1 cellular context compared by ENCODE assay signal in the genomic region with DNA sequence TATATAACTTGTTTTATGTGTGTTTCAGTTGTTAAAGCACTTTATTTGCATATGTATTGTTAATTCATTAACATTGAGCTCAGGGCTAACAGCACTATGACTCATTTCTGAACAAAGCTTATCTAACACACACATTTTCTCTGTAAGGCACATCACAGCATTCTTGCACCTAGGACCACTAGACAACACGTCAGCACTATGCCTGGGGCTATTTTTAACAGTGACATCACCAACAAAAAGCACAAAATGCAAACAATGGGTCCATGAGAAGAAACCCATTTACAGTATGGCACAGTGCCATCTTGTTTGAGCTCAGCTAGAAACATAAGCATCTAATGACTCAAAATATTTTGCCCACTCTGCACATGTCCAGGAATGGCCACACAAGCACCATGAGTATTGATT.
TF ChIP-seq lines count a peak whose summit lies in the region.

No MANE protein-coding gene starts in this region.

TF ChIP-seq in HEK293, 187 proteins besides CTCF, POLR2A, EP300 and RAD21 (continued from another document and continues in another):
- TF ChIP-seq PATZ1 (tag by site-specific recombination; IDR thresholded peaks at IDR 0.05) (peak; percentile 23; the same call in 1 of the 2 replicates), ZEB2 (tag by site-specific recombination; IDR thresholded peaks at IDR 0.05) (peak; percentile 86), ZNF600 (tag by site-specific recombination; IDR thresholded peaks at IDR 0.05) (peak; percentile 40), KLF8 (tag by site-specific recombination; IDR thresholded peaks at IDR 0.05) (peak; percentile 76; the same call in 1 of the 2 replicates), ZNF791 (tag by site-specific recombination; IDR thresholded peaks at IDR 0.05) (no peak), BCL11A (tag by site-specific recombination; IDR thresholded peaks at IDR 0.05; ENCODE audit: low read depth) (peak; percentile 79), ZFP69B (tag by site-specific recombination; IDR thresholded peaks at IDR 0.05) (peak; percentile 28; the same call in 1 of the 2 replicates), SCRT2 (tag by site-specific recombination; IDR thresholded peaks at IDR 0.05) (peak; percentile 13; the same call in 1 of the 2 replicates), ZBTB1 (tag by site-specific recombination; IDR thresholded peaks at IDR 0.05) (no peak), ZNF146 (tag by site-specific recombination; IDR thresholded peaks at IDR 0.05) (peak; percentile 47; the same call in 1 of the 2 replicates), SP7 (tag by site-specific recombination; IDR thresholded peaks at IDR 0.05) (peak; percentile 69), RBAK (tag by site-specific recombination; IDR thresholded peaks at IDR 0.05) (0 out of 2 replicates have a peak, but pooled peaks have one; percentile 35), ZNF843 (tag by site-specific recombination; IDR thresholded peaks at IDR 0.05) (no peak; the same call in none of the 2 replicates), GLIS1 (tag by site-specific recombination; IDR thresholded peaks at IDR 0.05) (no peak), PRDM6 (tag by site-specific recombination; IDR thresholded peaks at IDR 0.05) (peak; percentile 49; the same call in 1 of the 2 replicates), ZBTB21 (tag by site-specific recombination; IDR thresholded peaks at IDR 0.05) (peak; percentile 88), ZNF184 (tag by site-specific recombination; IDR thresholded peaks at IDR 0.05) (peak; percentile 68; the same call in 1 of the 2 replicates), ZNF394 (tag by site-specific recombination; IDR thresholded peaks at IDR 0.05; ENCODE audit: borderline replicate concordance) (peak; percentile 66; the same call in 1 of the 2 replicates), ZNF398 (tag by site-specific recombination; IDR thresholded peaks at IDR 0.05) (peak; percentile 48), ZFP37 (tag by site-specific recombination; IDR thresholded peaks at IDR 0.05) (peak; percentile 71; the same call in 1 of the 2 replicates), ZNF148 (tag by site-specific recombination; IDR thresholded peaks at IDR 0.05; ENCODE audit: borderline replicate concordance) (0 out of 2 replicates have a peak, but pooled peaks have one; percentile 49), ZNF335 (tag by site-specific recombination; conservative IDR thresholded peaks at IDR 0.05) (peak; percentile 56), ZNF529 (tag by site-specific recombination; IDR thresholded peaks at IDR 0.05; ENCODE audit: insufficient replicate concordance) (peak; percentile 25), ZNF639 (tag by site-specific recombination; IDR thresholded peaks at IDR 0.05) (0 out of 2 replicates have a peak, but pooled peaks have one; percentile 56), FEZF1 (tag by site-specific recombination; IDR thresholded peaks at IDR 0.05) (peak; percentile 91), ZNF558 (tag by site-specific recombination; IDR thresholded peaks at IDR 0.05) (peak; percentile 60), BCL6B (tag by site-specific recombination; IDR thresholded peaks at IDR 0.05) (0 out of 2 replicates have a peak, but pooled peaks have one; percentile 14), KLF16 (tag by site-specific recombination; IDR thresholded peaks at IDR 0.05) (0 out of 2 replicates have a peak, but pooled peaks have one; percentile 19), OSR2 (tag by site-specific recombination; IDR thresholded peaks at IDR 0.05) (no peak), ZNF362 (tag by site-specific recombination; IDR thresholded peaks at IDR 0.05) (peak; percentile 50; the same call in 1 of the 2 replicates), ZNF280C (tag by site-specific recombination; IDR thresholded peaks at IDR 0.05) (no peak), ZNF366 (tag by site-specific recombination; conservative IDR thresholded peaks at IDR 0.05) (peak; percentile 74), ZNF629 (tag by site-specific recombination; IDR thresholded peaks at IDR 0.05) (peak; percentile 97)
- TF ChIP-seq, protein P1, sequence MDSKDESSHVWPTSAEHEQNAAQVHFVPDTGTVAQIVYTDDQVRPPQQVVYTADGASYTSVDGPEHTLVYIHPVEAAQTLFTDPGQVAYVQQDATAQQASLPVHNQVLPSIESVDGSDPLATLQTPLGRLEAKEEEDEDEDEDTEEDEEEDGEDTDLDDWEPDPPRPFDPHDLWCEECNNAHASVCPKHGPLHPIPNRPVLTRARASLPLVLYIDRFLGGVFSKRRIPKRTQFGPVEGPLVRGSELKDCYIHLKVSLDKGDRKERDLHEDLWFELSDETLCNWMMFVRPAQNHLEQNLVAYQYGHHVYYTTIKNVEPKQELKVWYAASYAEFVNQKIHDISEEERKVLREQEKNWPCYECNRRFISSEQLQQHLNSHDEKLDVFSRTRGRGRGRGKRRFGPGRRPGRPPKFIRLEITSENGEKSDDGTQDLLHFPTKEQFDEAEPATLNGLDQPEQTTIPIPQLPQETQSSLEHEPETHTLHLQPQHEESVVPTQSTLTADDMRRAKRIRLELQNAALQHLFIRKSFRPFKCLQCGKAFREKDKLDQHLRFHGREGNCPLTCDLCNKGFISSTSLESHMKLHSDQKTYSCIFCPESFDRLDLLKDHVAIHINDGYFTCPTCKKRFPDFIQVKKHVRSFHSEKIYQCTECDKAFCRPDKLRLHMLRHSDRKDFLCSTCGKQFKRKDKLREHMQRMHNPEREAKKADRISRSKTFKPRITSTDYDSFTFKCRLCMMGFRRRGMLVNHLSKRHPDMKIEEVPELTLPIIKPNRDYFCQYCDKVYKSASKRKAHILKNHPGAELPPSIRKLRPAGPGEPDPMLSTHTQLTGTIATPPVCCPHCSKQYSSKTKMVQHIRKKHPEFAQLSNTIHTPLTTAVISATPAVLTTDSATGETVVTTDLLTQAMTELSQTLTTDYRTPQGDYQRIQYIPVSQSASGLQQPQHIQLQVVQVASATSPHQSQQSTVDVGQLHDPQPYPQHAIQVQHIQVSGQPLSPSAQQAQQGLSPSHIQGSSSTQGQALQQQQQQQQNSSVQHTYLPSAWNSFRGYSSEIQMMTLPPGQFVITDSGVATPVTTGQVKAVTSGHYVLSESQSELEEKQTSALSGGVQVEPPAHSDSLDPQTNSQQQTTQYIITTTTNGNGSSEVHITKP (tag by site-specific recombination; IDR thresholded peaks at IDR 0.05) = no peak
- TF ChIP-seq, protein P2, sequence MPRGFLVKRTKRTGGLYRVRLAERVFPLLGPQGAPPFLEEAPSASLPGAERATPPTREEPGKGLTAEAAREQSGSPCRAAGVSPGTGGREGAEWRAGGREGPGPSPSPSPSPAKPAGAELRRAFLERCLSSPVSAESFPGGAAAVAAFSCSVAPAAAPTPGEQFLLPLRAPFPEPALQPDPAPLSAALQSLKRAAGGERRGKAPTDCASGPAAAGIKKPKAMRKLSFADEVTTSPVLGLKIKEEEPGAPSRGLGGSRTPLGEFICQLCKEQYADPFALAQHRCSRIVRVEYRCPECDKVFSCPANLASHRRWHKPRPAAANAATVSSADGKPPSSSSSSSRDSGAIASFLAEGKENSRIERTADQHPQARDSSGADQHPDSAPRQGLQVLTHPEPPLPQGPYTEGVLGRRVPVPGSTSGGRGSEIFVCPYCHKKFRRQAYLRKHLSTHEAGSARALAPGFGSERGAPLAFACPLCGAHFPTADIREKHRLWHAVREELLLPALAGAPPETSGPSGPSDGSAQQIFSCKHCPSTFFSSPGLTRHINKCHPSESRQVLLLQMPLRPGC (tag by site-specific recombination; IDR thresholded peaks at IDR 0.05) = peak; percentile 95
